ENCODE assay signal across 7 cellular contexts in the genomic region with DNA sequence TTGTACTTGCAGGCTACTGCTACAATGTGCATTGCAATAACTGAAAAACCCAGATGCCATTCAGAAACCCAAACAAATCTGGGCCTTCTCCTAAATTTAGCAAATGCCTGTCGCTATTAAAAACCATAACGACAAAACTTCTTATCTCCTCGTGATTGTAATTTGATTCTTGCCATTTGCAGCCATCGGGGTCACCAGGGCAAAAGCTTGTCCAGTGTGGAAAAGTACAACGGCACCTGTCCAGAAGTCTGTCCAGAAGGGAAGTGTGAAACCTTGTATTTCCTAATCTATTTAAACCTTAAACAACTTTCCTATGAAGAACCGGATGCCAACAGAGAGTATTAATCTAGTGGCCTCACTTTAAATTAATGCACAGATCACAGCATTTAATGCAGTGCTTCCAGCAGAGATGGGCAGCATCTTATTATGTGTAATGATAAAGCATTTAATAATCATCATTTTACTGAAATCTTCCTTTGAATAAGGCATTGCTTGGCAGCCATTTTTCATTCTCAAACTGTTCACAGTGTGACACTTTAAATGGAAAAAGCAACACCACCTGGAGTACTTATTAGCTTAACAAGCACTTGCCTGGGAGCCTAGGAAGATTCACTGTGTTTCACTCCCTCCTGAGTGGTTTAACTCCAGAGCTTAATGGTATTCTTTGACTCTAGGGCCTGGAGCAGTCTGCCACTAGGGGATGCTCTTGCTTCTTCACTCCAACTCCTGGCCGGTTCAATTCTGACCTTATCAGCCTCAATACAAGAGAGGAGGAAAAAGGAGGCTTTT.
A peak's percentile ranks its signal among the peaks of the same experiment; 100 is the strongest.
DNase-seq lines count a peak whose midpoint lies in the region; ATAC-seq lines count a peak whose summit lies in the region.

No MANE protein-coding gene starts in this region.

- ATAC-seq in GM19467 (IDR thresholded peaks at IDR 0.05; ENCODE audit: unreplicated experiment): peak; percentile 95
- peak; percentile 91 for ATAC-seq in HG03521 (IDR thresholded peaks at IDR 0.05; ENCODE audit: unreplicated experiment)

- DNase-seq in ELR (ENCODE audit: low read depth): peak; percentile 75
- peak; percentile 59 for DNase-seq in NCI-H774 (lab: John Stamatoyannopoulos, UW)
- peak; percentile 56 for DNase-seq in amniotic stem cell (lab: John Stamatoyannopoulos, UW)
- DNase-seq in hippocampal formation (lab: John Stamatoyannopoulos, UW): peak; percentile 15 to 55
- DNase-seq in smooth muscle cell of the brain vasculature (ENCODE audit: low read depth, low spot score): peak; percentile 77

Comparison
In these comparisons a context has a peak if more than half of its experiments do, and no peak if none do; other contexts are left out.
1. Peak in every context shown above with its lines: DNase-seq and ATAC-seq.